8 cellular contexts compared by ENCODE assay signal in the genomic region with DNA sequence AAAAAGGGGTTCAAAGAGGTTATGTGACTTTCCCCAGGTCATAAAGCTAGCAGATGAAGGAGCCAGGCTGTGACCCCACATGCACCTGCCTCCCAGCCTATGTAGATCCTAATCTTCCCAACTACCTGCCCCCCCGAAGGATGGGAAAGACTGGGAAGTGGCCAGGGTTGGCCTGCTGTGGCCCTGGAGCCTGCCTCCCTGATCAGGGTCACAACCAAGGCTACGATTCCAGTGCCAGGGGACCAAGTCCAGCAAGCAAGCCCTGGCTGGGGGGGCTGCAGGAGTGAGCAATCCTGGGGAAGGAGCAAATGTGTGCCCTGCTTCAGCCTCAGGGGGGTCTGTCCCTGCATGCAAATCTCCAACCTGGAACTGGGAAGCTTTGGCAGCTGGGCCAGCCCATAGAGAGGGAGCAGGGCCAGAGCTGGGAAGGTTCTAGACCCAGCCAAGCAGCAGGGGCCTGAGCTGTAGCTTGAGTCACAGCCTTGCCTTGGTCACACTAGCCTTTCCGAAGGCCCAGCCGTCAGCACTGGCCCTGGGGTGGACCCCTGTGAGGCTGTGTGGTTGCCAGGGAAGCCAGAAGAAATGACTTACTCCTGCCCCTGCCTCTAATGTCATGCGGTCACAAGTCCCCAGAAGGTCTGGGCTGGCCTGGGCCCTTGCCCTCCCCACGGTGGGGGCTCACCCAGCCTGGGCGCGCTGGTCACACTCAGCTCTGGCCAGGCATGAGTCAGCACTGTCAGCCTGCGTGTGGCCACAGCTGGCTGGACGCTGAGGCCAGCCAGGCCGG.
DNase-seq lines count a peak whose midpoint lies in the region; ATAC-seq and TF ChIP-seq lines count a peak whose summit lies in the region.

No MANE protein-coding gene starts in this region.

- no peaks in the 10 kb centered on the region for H4K20me1 ChIP-seq in MM.1S (ENCODE audit: insufficient read depth, low read length)

- no peak overlapping the region for H3K4me3 ChIP-seq in MM.1S (ENCODE audit: low read length)
- peak overlapping the region; percentile 73 for H3K4me3 ChIP-seq in coronary artery
- peak overlapping the region in 2 of 3 donors; percentile 50 to 55 for H3K4me3 ChIP-seq in right lobe of liver

- 25% methylated on average over 2 of the region's 11 CpGs for WGBS in right lobe of liver (ENCODE audit: insufficient coverage, low coverage, low lambda C conversion rate, missing lambda C conversion rate)

- H3K27ac ChIP-seq in MM.1S (ENCODE audit: low read length) (no peak overlapping the region), coronary artery (peak overlapping the region; percentile 98), right lobe of liver (peak overlapping the region; percentile 95 to 97 (median 96)), substantia nigra (ENCODE audit: low read depth, low read length, poor library complexity, severe bottlenecking) (peak overlapping the region; percentile 97)

- H3K27me3 ChIP-seq in MM.1S (replicated peaks; ENCODE audit: insufficient read depth, low read length) = no peaks in the 10 kb centered on the region
- no peaks in the 10 kb centered on the region for H3K27me3 ChIP-seq in right lobe of liver

- H3K36me3 ChIP-seq in MM.1S (replicated peaks; ENCODE audit: insufficient read depth, low read length) (no peaks in the 10 kb centered on the region), right lobe of liver (no peaks in the 10 kb centered on the region)

- DNase-seq in C1 segment of cervical spinal cord (lab: John Stamatoyannopoulos, UW) (peak in 13 of 14 donors; percentile 41 to 96 (median 82)), MM.1S (no peak), coronary artery (ENCODE audit: low spot score) (peak; percentile 96), right lobe of liver (peak; percentile 88 to 91 (median 88)), substantia nigra (lab: John Stamatoyannopoulos, UW) (peak; percentile 50 to 92 (median 80)), superior temporal gyrus (ENCODE audit: extremely low spot score) (no peak)
- DNase-seq in stimulated activated CD4-positive, alpha-beta T cell treated with anti-CD3 and anti-CD28 coated beads, Interleukin-2, amount 100 ng/mL, for 24 hours = no peak

- intact Hi-C loops in right lobe of liver (cut with DNase I) = no loop called here

- TF ChIP-seq POLR2A in right lobe of liver (IDR thresholded peaks at IDR 0.05) = no peak

- no peaks in the 10 kb centered on the region for H3F3A ChIP-seq in MM.1S (ENCODE audit: insufficient read depth, low read length)

- no peaks in the 10 kb centered on the region for H3K9me2 ChIP-seq in MM.1S (replicated peaks; ENCODE audit: insufficient read depth, low read length)

- no peak overlapping the region for H3K9ac ChIP-seq in MM.1S (ENCODE audit: low read length)

- H3K9me3 ChIP-seq in MM.1S (replicated peaks; ENCODE audit: insufficient read depth, low read length) (no peaks in the 10 kb centered on the region), right lobe of liver (no peaks in the 10 kb centered on the region)

- H3K4me2 ChIP-seq in MM.1S (ENCODE audit: low read depth, low read length) = peak overlapping the region; percentile 93; the same call in 1 of the 2 replicates

- no peaks in the 10 kb centered on the region for H3K79me2 ChIP-seq in MM.1S (ENCODE audit: low read length)

- H2AFZ ChIP-seq in MM.1S (ENCODE audit: low read length) = no peak overlapping the region

- H3K4me1 ChIP-seq in MM.1S (ENCODE audit: low read length) (peaks cover 8% of the 10 kb centered on the region; the same call in 1 of the 2 replicates), right lobe of liver (peaks cover 3 to 38% (median 23%) of the 10 kb centered on the region in 4 donors)

- ATAC-seq in right lobe of liver (peak; percentile 70 to 76 (median 74)), HG03378 (IDR thresholded peaks at IDR 0.05; ENCODE audit: unreplicated experiment) (no peak)

- TF ChIP-seq CTCF in MM.1S (IDR thresholded peaks at IDR 0.05; ENCODE audit: low read length) (no peak), coronary artery (IDR thresholded peaks at IDR 0.05) (no peak), right lobe of liver (IDR thresholded peaks at IDR 0.05) (no peak)

Comparison
In these comparisons a context has a peak if more than half of its experiments do, and no peak if none do; other contexts are left out.
1. DNase-seq: peak in C1 segment of cervical spinal cord (13 of 14), coronary artery (single experiment), right lobe of liver (3 of 3) and substantia nigra (49 of 49); none in MM.1S (single experiment), stimulated activated CD4-positive, alpha-beta T cell treated with anti-CD3 and anti-CD28 coated beads, Interleukin-2, amount 100 ng/mL, for 24 hours (0 of 2) and superior temporal gyrus (single experiment).